ENCODE assay signal across 24 cellular contexts in genomic region chr6:32074996-32075532, GRCh38. TPM values are rescaled to one million over a fixed set of nuclear protein-coding genes. Genes with fewer than 3 reads are reported as not detected.
A peak's percentile ranks its signal among the peaks of the same experiment; 100 is the strongest.
DNase-seq lines count a peak whose midpoint lies in the region; ATAC-seq, FAIRE-seq and TF ChIP-seq lines count a peak whose summit lies in the region.
"Had no signal": no experiment of that assay in that cellular context is flagged by ENCODE, and none has a peak within 500 bp of the region (broad histone marks: within the 10 kb centered on the region; RNA-seq: fewer than 3 reads in every experiment).

No MANE protein-coding gene starts in this region.

- peaks cover 48% of the 10 kb centered on the region for H3K4me1 Mint-ChIP-seq in brain
- no peaks in the 10 kb centered on the region for H3K4me1 Mint-ChIP-seq in stimulated activated effector memory CD8-positive, alpha-beta T cell treated with anti-CD3 and anti-CD28 coated beads, Interleukin-12 subunit alpha, Interleukin-12 subunit beta, amount 100 ng/mL, for 72 hours
- H3K4me1 Mint-ChIP-seq: activated naive CD4-positive, alpha-beta T cell treated with anti-CD3 and anti-CD28 coated beads, Interleukin-2, amount 50 U/mL, for 24 hours had no signal

- ATAC-seq in left ventricle myocardium superior (no peak), left cardiac atrium (no peak), HG03045 (IDR thresholded peaks at IDR 0.05; ENCODE audit: unreplicated experiment) (no peak)
- no peak for ATAC-seq in stimulated activated effector memory CD8-positive, alpha-beta T cell treated with anti-CD3 and anti-CD28 coated beads, Interleukin-12 subunit alpha, Interleukin-12 subunit beta, amount 100 ng/mL, for 72 hours
- ATAC-seq: A549; body of pancreas; natural killer cell treated with Interleukin-12 subunit alpha and Interleukin-12 subunit beta and Interleukin-15 and Interleukin-18, amount 100 ng/mL, for 72 hours; psoas muscle had no signal

- H3K9me3 Mint-ChIP-seq in brain: no peaks in the 10 kb centered on the region
- H3K9me3 Mint-ChIP-seq in stimulated activated effector memory CD8-positive, alpha-beta T cell treated with anti-CD3 and anti-CD28 coated beads, Interleukin-12 subunit alpha, Interleukin-12 subunit beta, amount 100 ng/mL, for 72 hours: no peaks in the 10 kb centered on the region
- H3K9me3 Mint-ChIP-seq: activated naive CD4-positive, alpha-beta T cell treated with anti-CD3 and anti-CD28 coated beads, Interleukin-2, amount 50 U/mL, for 24 hours; CD4-positive, CD25-positive, alpha-beta regulatory T cell; natural killer cell treated with Interleukin-12 subunit alpha and Interleukin-12 subunit beta and Interleukin-15 and Interleukin-18, amount 100 ng/mL, for 72 hours had no signal

- intact Hi-C loops in left ventricle myocardium superior (cut with micrococcal nuclease) (no loop called here), left cardiac atrium (cut with DNase I) (no loop called here), kidney (cut with DNase I) (no loop called here)

- no peak for FAIRE-seq in kidney (lab: Jason Lieb, UNC)
- FAIRE-seq: A549 had no signal

- no peak overlapping the region for H3K27ac ChIP-seq in kidney (ENCODE audit: low read depth in 2 of 2, low read length in 2 of 2)
- H3K27ac ChIP-seq: A549, body of pancreas, psoas muscle had no signal

- H3K4me1 ChIP-seq in kidney (ENCODE audit: control insufficient read depth in 1 of 2, insufficient read depth in 1 of 2, low read depth in 1 of 2, low read length in 2 of 2): no peaks in the 10 kb centered on the region
- H3K4me1 ChIP-seq: A549, body of pancreas, psoas muscle had no signal

- H3K9me3 ChIP-seq in kidney (ENCODE audit: control insufficient read depth in 1 of 2, low read length in 2 of 2): no peaks in the 10 kb centered on the region
- H3K9me3 ChIP-seq: A549, body of pancreas, psoas muscle, tibial nerve had no signal

- TF ChIP-seq CTCF in brain (conservative IDR thresholded peaks at IDR 0.05) (no peak), kidney (IDR thresholded peaks at IDR 0.05; ENCODE audit: borderline replicate concordance, extremely low read depth, insufficient read depth) (no peak)

- H3K36me3 ChIP-seq in kidney (ENCODE audit: control insufficient read depth in 1 of 2, insufficient read depth in 2 of 2, low read length in 2 of 2): no peaks in the 10 kb centered on the region

- H3K4me3 ChIP-seq in kidney (ENCODE audit: low read length in 2 of 2): no peak overlapping the region
- H3K4me3 ChIP-seq: A549, body of pancreas, psoas muscle, tibial nerve had no signal

- H3K27ac Mint-ChIP-seq in brain: peak overlapping the region in 3 of 5 experiments; percentile 8 to 86 (median 38)
- peak overlapping the region; percentile 13 for H3K27ac Mint-ChIP-seq in stimulated activated effector memory CD8-positive, alpha-beta T cell treated with anti-CD3 and anti-CD28 coated beads, Interleukin-12 subunit alpha, Interleukin-12 subunit beta, amount 100 ng/mL, for 72 hours
- H3K27ac Mint-ChIP-seq: CD4-positive, CD25-positive, alpha-beta regulatory T cell; natural killer cell treated with Interleukin-12 subunit alpha and Interleukin-12 subunit beta and Interleukin-15 and Interleukin-18, amount 100 ng/mL, for 72 hours had no signal

- DNase-seq in left ventricle myocardium superior (peak; percentile 8), left cardiac atrium (no peak), kidney (peak; percentile 30), NCI-H2081 (lab: John Stamatoyannopoulos, UW) (no peak)
- no peak for DNase-seq in stimulated activated effector memory CD8-positive, alpha-beta T cell treated with anti-CD3 and anti-CD28 coated beads, Interleukin-12 subunit alpha, Interleukin-12 subunit beta, amount 100 ng/mL, for 72 hours (ENCODE audit: low spot score in 2 of 2)
- DNase-seq in NK-92 treated with Interleukin-12 subunit alpha and Interleukin-12 subunit beta, amount 100 ng/mL, for 24 hours (lab: John Stamatoyannopoulos, UW): no peak
- DNase-seq: activated T-cell treated with anti-CD3 and anti-CD28 coated beads for 4 hours; body of pancreas; CD4-positive, CD25-positive, alpha-beta regulatory T cell; DMS153; head of caudate nucleus; mesendoderm; NCI-H1417; NCI-H2171; stimulated activated CD4-positive, alpha-beta T cell treated with anti-CD3 and anti-CD28 coated beads, Interleukin-12 subunit alpha, Interleukin-12 subunit beta, amount 100 ng/mL, for 4 hours had no signal

- H3K9ac ChIP-seq in kidney (ENCODE audit: low read length in 2 of 2): no peak overlapping the region

- H3K36me3 Mint-ChIP-seq in brain: peaks cover 19% of the 10 kb centered on the region
- H3K36me3 Mint-ChIP-seq in stimulated activated effector memory CD8-positive, alpha-beta T cell treated with anti-CD3 and anti-CD28 coated beads, Interleukin-12 subunit alpha, Interleukin-12 subunit beta, amount 100 ng/mL, for 72 hours: no peaks in the 10 kb centered on the region
- H3K36me3 Mint-ChIP-seq: activated naive CD4-positive, alpha-beta T cell treated with anti-CD3 and anti-CD28 coated beads, Interleukin-2, amount 50 U/mL, for 24 hours; natural killer cell treated with Interleukin-12 subunit alpha and Interleukin-12 subunit beta and Interleukin-15 and Interleukin-18, amount 100 ng/mL, for 72 hours had no signal

- H3K27me3 Mint-ChIP-seq in brain: peaks cover 13% of the 10 kb centered on the region
- H3K27me3 Mint-ChIP-seq: activated naive CD4-positive, alpha-beta T cell treated with anti-CD3 and anti-CD28 coated beads, Interleukin-2, amount 50 U/mL, for 24 hours; CD4-positive, CD25-positive, alpha-beta regulatory T cell had no signal

- H3K4me3 Mint-ChIP-seq in brain: no peak overlapping the region
- H3K4me3 Mint-ChIP-seq in stimulated activated effector memory CD8-positive, alpha-beta T cell treated with anti-CD3 and anti-CD28 coated beads, Interleukin-12 subunit alpha, Interleukin-12 subunit beta, amount 100 ng/mL, for 72 hours: no peak overlapping the region
- H3K4me3 Mint-ChIP-seq: activated naive CD4-positive, alpha-beta T cell treated with anti-CD3 and anti-CD28 coated beads, Interleukin-2, amount 50 U/mL, for 24 hours; CD4-positive, CD25-positive, alpha-beta regulatory T cell; natural killer cell treated with Interleukin-12 subunit alpha and Interleukin-12 subunit beta and Interleukin-15 and Interleukin-18, amount 100 ng/mL, for 72 hours had no signal

RNA-seq across cellular contexts. Expression of gene TNXB, which starts 34.1 kb away (rescaled TPM):
- total RNA-seq in left ventricle myocardium superior (64.1 TPM), left cardiac atrium (100 to 1,000 TPM; 143 to 158 TPM), kidney (88.2 TPM)
- polyA plus RNA-seq in brain (ENCODE audit: insufficient read depth, low read depth, low replicate concordance) (6.8 TPM), kidney (ENCODE audit: insufficient read depth, low read depth, low replicate concordance) (13.3 TPM)

RNA-seq across cellular contexts. Expression of gene CYP21A2, which starts 36.8 kb away (rescaled TPM):
- total RNA-seq in left ventricle myocardium superior (0.52 TPM), left cardiac atrium (10 to 100 TPM in 1 of 2 donors, 1 to 10 TPM in 1; 2.0 to 10.3 TPM), kidney (3.2 TPM)
- polyA plus RNA-seq in brain (ENCODE audit: insufficient read depth, low read depth, low replicate concordance) (0.66 TPM), kidney (ENCODE audit: insufficient read depth, low read depth, low replicate concordance) (8.2 TPM)
- total RNA-seq: CD4-positive, CD25-positive, alpha-beta regulatory T cell; HT1080; LHCN-M2 had no signal
- polyA plus RNA-seq: A549; CD4-positive, CD25-positive, alpha-beta regulatory T cell had no signal

RNA-seq across cellular contexts. Expression of gene ATF6B, which starts 53.0 kb away (rescaled TPM):
- 26.8 TPM for total RNA-seq in left ventricle myocardium superior
- 10 to 100 TPM; 35.4 to 36.2 TPM for total RNA-seq in left cardiac atrium
- polyA plus RNA-seq in brain (ENCODE audit: insufficient read depth, low read depth, low replicate concordance): 89.2 TPM
- 104 TPM for total RNA-seq in kidney
- polyA plus RNA-seq in kidney (ENCODE audit: insufficient read depth, low read depth, low replicate concordance): 40.3 TPM

RNA-seq across cellular contexts. Expression of gene FKBPL, which starts 55.0 kb away (rescaled TPM):
- total RNA-seq in left ventricle myocardium superior (2.6 TPM), left cardiac atrium (1 to 10 TPM; 2.6 TPM), kidney (4.8 TPM)
- polyA plus RNA-seq in brain (ENCODE audit: insufficient read depth, low read depth, low replicate concordance) (17.5 TPM), kidney (ENCODE audit: insufficient read depth, low read depth, low replicate concordance) (5.7 TPM)

Comparison
In these comparisons a context has a peak if more than half of its experiments do, and no peak if none do; other contexts are left out.
1. DNase-seq: peak in left ventricle myocardium superior (single experiment) and kidney (single experiment); none in left cardiac atrium (single experiment), stimulated activated effector memory CD8-positive, alpha-beta T cell treated with anti-CD3 and anti-CD28 coated beads, Interleukin-12 subunit alpha, Interleukin-12 subunit beta, amount 100 ng/mL, for 72 hours (0 of 2), NCI-H2081 (0 of 2) and NK-92 treated with Interleukin-12 subunit alpha and Interleukin-12 subunit beta, amount 100 ng/mL, for 24 hours (single experiment).